In the genomic region with DNA sequence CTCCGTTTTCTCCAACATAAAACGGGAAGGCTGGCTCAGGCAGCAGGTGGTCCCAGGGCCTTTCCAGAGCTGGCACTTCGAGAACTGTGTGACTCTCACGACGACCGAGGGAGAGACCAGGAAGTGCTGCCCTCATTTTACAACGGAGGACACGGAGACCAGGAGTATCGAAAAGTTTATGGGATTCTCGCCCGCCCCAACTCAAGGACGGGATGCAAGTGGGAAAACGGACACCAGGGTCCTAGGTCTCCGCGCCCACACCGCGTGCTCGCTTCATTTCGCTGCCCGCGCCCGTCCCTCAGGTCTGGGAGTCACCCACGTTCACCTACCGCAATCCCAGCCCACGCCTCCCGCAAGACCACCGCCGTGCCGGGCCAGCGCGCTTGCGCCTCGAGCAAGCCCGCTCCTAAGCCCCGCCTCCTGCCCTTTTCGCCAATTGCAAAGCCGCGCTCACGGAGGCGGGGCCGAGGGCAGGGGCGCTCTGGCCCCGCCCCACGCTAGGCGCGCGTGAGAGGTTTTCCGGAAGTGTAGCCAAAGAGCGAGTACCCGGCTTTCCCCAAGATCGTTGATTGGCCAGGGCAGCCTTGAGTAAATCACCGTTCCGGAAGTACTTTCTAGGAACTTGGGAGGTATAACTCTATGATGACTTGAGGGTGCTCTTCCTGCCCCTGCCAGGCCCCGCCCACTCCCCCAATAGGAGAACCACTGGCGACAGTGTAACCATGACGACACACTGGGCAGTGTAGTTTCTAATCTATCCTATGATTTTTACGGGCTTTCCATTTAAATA, we compare ENCODE assay signal across 8 cellular contexts. TPM values are rescaled to one million over a fixed set of nuclear protein-coding genes. Genes with fewer than 3 reads are reported as not detected.
DNase-seq lines count a peak whose midpoint lies in the region; ATAC-seq, FAIRE-seq and TF ChIP-seq lines count a peak whose summit lies in the region.

A gene (minus strand): TSS at position 392 of the 790 bp plus-strand sequence. CDS start 5,362 bp downstream, outside the sequence.

- peaks cover 11% of the 10 kb centered on the region; the same call in 1 of the 2 replicates for H3K79me2 ChIP-seq in SU-DHL-6 (ENCODE audit: insufficient read depth, low read length)

- peak; percentile 98 to 100 (median 99) for DNase-seq in NCI-H1417 (lab: John Stamatoyannopoulos, UW)
- DNase-seq in activated naive CD8-positive, alpha-beta T cell treated with anti-CD3 and anti-CD28 coated beads, Interleukin-2, amount 50 U/mL, for 24 hours = peak; percentile 98
- peak; percentile 100 for DNase-seq in cardiac muscle cell (ENCODE audit: low read depth in 1 of 2, low spot score in 1 of 2)
- peak; percentile 96 to 98 (median 96) for DNase-seq in pancreas
- DNase-seq in tibial nerve (ENCODE audit: low spot score in 2 of 2) = peak; percentile 93 to 94

- H3K4me3 Mint-ChIP-seq in activated naive CD8-positive, alpha-beta T cell treated with anti-CD3 and anti-CD28 coated beads, Interleukin-2, amount 50 U/mL, for 24 hours = peak within 1 kb of the TSS; percentile 89

- peak; percentile 99 for FAIRE-seq in pancreas (lab: Jason Lieb, UNC)

- H3K27me3 ChIP-seq in SU-DHL-6 (ENCODE audit: low read length) (no peaks in the 10 kb centered on the region), cardiac muscle cell (no peaks in the 10 kb centered on the region), pancreas (no peaks in the 10 kb centered on the region), tibial nerve (no peaks in the 10 kb centered on the region)

- peaks cover 6% of the 10 kb centered on the region for H3K4me1 ChIP-seq in cardiac muscle cell (ENCODE audit: low read depth)
- H3K4me1 ChIP-seq in pancreas = peaks cover 0 to 12% (median 10%) of the 10 kb centered on the region in 3 donors
- peaks cover 0 to 21% (median 6%) of the 10 kb centered on the region in 4 donors for H3K4me1 ChIP-seq in tibial nerve

- H3K9ac ChIP-seq in SU-DHL-6 (ENCODE audit: low read length) = peak within 1 kb of the TSS; percentile 87

- no peaks in the 10 kb centered on the region for H3K36me3 Mint-ChIP-seq in activated naive CD8-positive, alpha-beta T cell treated with anti-CD3 and anti-CD28 coated beads, Interleukin-2, amount 50 U/mL, for 24 hours (ENCODE audit: low read depth)

- H3K27ac Mint-ChIP-seq in activated naive CD8-positive, alpha-beta T cell treated with anti-CD3 and anti-CD28 coated beads, Interleukin-2, amount 50 U/mL, for 24 hours = peak within 1 kb of the TSS; percentile 91

- H4K20me1 ChIP-seq in SU-DHL-6 (ENCODE audit: low read depth, low read length) = no peaks in the 10 kb centered on the region

- H3K36me3 ChIP-seq in SU-DHL-6 (ENCODE audit: low read length) = no peaks in the 10 kb centered on the region
- H3K36me3 ChIP-seq in cardiac muscle cell = no peaks in the 10 kb centered on the region
- H3K36me3 ChIP-seq in pancreas = no peaks in the 10 kb centered on the region
- H3K36me3 ChIP-seq in tibial nerve = peaks cover 0 to under 1% (median 0%) of the 10 kb centered on the region in 3 donors

- H3F3A ChIP-seq in SU-DHL-6 (ENCODE audit: insufficient read depth) = no peaks in the 10 kb centered on the region

- peaks cover 22% of the 10 kb centered on the region for H3K4me1 Mint-ChIP-seq in activated naive CD8-positive, alpha-beta T cell treated with anti-CD3 and anti-CD28 coated beads, Interleukin-2, amount 50 U/mL, for 24 hours

- H3K9me2 ChIP-seq in SU-DHL-6 (replicated peaks; ENCODE audit: insufficient read depth, low read length) = no peaks in the 10 kb centered on the region

- H3K27me3 Mint-ChIP-seq in activated naive CD8-positive, alpha-beta T cell treated with anti-CD3 and anti-CD28 coated beads, Interleukin-2, amount 50 U/mL, for 24 hours = no peaks in the 10 kb centered on the region

- intact Hi-C loops in pancreas (cut with DNase I) = no loop called here

- TF ChIP-seq POLR2A in tibial nerve (IDR thresholded peaks at IDR 0.05) = peak; percentile 55 to 63

- H2AFZ ChIP-seq in SU-DHL-6 (ENCODE audit: low read depth, low read length, severe bottlenecking) = peak within 1 kb of the TSS; percentile 98

- H3K4me3 ChIP-seq in GM12875 (ENCODE audit: low read depth, low read length) = peak within 1 kb of the TSS; percentile 100
- peak within 1 kb of the TSS; percentile 95 for H3K4me3 ChIP-seq in SU-DHL-6 (ENCODE audit: insufficient read depth, low read length, poor library complexity, severe bottlenecking)
- H3K4me3 ChIP-seq in cardiac muscle cell = peak within 1 kb of the TSS; percentile 71
- H3K4me3 ChIP-seq in pancreas = peak within 1 kb of the TSS; percentile 46 to 87 (median 58)
- H3K4me3 ChIP-seq in tibial nerve = peak within 1 kb of the TSS; percentile 59 to 78 (median 68)

- peak; percentile 98 for ATAC-seq in HG02763 (IDR thresholded peaks at IDR 0.05; ENCODE audit: unreplicated experiment)
- ATAC-seq in activated naive CD8-positive, alpha-beta T cell treated with anti-CD3 and anti-CD28 coated beads, Interleukin-2, amount 50 U/mL, for 24 hours = peak; percentile 98
- ATAC-seq in pancreas = peak; percentile 97 to 100 (median 98)

- TF ChIP-seq EP300 in tibial nerve (IDR thresholded peaks at IDR 0.05) = peak; percentile 88 to 99

- H3K9me3 Mint-ChIP-seq in activated naive CD8-positive, alpha-beta T cell treated with anti-CD3 and anti-CD28 coated beads, Interleukin-2, amount 50 U/mL, for 24 hours = no peaks in the 10 kb centered on the region

- H3K27ac ChIP-seq in SU-DHL-6 (ENCODE audit: low read depth, low read length) (no peak within 1 kb of the TSS), cardiac muscle cell (peak within 1 kb of the TSS; percentile 84), pancreas (peak within 1 kb of the TSS in 3 of 4 donors; percentile 22 to 55 (median 46)), tibial nerve (peak within 1 kb of the TSS in 3 of 4 donors; percentile 69 to 85 (median 80))

- H3K9me3 ChIP-seq in SU-DHL-6 (ENCODE audit: insufficient read depth, low read length) (no peaks in the 10 kb centered on the region), cardiac muscle cell (ENCODE audit: low read depth) (no peaks in the 10 kb centered on the region), pancreas (no peaks in the 10 kb centered on the region), tibial nerve (no peaks in the 10 kb centered on the region)

- 0 to 1% methylated on average over 56 to 57 of the region's 57 CpGs for WGBS in pancreas, 2 donors
- WGBS in tibial nerve, 2 donors = 1% methylated on average over 53 to 55 of the region's 57 CpGs

- H3K4me2 ChIP-seq in SU-DHL-6 (ENCODE audit: low read depth, low read length, poor library complexity, severe bottlenecking) = peak within 1 kb of the TSS; percentile 94

- TF ChIP-seq CTCF in GM12875 (IDR thresholded peaks at IDR 0.05; ENCODE audit: borderline replicate concordance, insufficient read depth, low read depth, low read length) = no peak
- no peak for TF ChIP-seq CTCF in SU-DHL-6 (IDR thresholded peaks at IDR 0.05; ENCODE audit: insufficient read depth, low read length, poor library complexity, severe bottlenecking)
- TF ChIP-seq CTCF in cardiac muscle cell (IDR thresholded peaks at IDR 0.05; ENCODE audit: low read depth, low read length) = no peak
- no peak for TF ChIP-seq CTCF in pancreas (IDR thresholded peaks at IDR 0.05)
- TF ChIP-seq CTCF in tibial nerve (IDR thresholded peaks at IDR 0.05) = peak in 2 of 5 experiments; percentile 10 to 39

RNA-seq across cellular contexts. Expression of the gene that starts here (rescaled TPM):
- total RNA-seq in cardiac muscle cell (11.9 and 12.0 TPM in 2 replicates), pancreas (1 to 10 TPM; 1.0 to 3.6 (median 2.3) TPM), tibial nerve (10 to 100 TPM in 1 of 4 donors, 1 to 10 TPM in 3; 3.3 to 11.4 (median 5.4) TPM)
- polyA plus RNA-seq in cardiac muscle cell (15.5 and 17.7 TPM in 2 replicates), pancreas (1 to 10 TPM in 1 of 2 donors, under 1 TPM in 1; 0.61 to 1.7 TPM)
